In genomic region chr3:177703788-177704187, GRCh38 we compare ENCODE assay signal across 19 cellular contexts.
DNase-seq lines count a peak whose midpoint lies in the region; ATAC-seq and TF ChIP-seq lines count a peak whose summit lies in the region.
"Had no signal": no experiment of that assay in that cellular context is flagged by ENCODE, and none has a peak within 500 bp of the region (broad histone marks: within the 10 kb centered on the region; RNA-seq: fewer than 3 reads in every experiment).

No MANE protein-coding gene starts in this region.

- TF ChIP-seq CTCF in mammary epithelial cell (conservative IDR thresholded peaks at IDR 0.05 in 1 of 2, IDR thresholded peaks at IDR 0.05 in 1 of 2; ENCODE audit: extremely low read depth in 1 of 2, insufficient read depth in 1 of 2, low read depth in 1 of 2, low read length in 2 of 2) (no peak), left lung (IDR thresholded peaks at IDR 0.05) (no peak)

- no peaks in the 10 kb centered on the region for H4K20me1 ChIP-seq in mammary epithelial cell (ENCODE audit: insufficient read depth, low read length)

- H3K79me2 ChIP-seq in mammary epithelial cell (ENCODE audit: insufficient read depth, low read length): no peaks in the 10 kb centered on the region

- H3K4me1 Mint-ChIP-seq in natural killer cell treated with Interleukin-12 subunit alpha and Interleukin-12 subunit beta and Interleukin-15 and Interleukin-18, amount 100 ng/mL, for 72 hours (ENCODE audit: low read depth in 2 of 2): peaks cover 11 to 12% of the 10 kb centered on the region in 2 donors
- H3K4me1 Mint-ChIP-seq: B cell; stimulated activated naive B cell treated with anti-CD40 and anti-IgM and Interleukin-4, amounts not matched to agents 10 μg/mL and 1 μg/mL and 100 μg/mL, for 72 hours had no signal

- H3K4me2 ChIP-seq in mammary epithelial cell (ENCODE audit: insufficient read depth, low read depth, low read length): no peak overlapping the region

- H3K4me3 ChIP-seq in mammary epithelial cell (replicated peaks in 1 of 3; ENCODE audit: insufficient read depth in 1 of 3, low read depth in 2 of 3, low read length in 3 of 3) (no peak overlapping the region), left lung (no peak overlapping the region)
- H3K4me3 ChIP-seq in effector memory CD4-positive, alpha-beta T cell (ENCODE audit: insufficient read depth, low read depth, low read length, poor library complexity, severe bottlenecking): no peak overlapping the region
- H3K4me3 ChIP-seq: mucosa of descending colon, thyroid gland had no signal

- H3K9me3 ChIP-seq in mammary epithelial cell (replicated peaks; ENCODE audit: insufficient read depth, low read length): no peaks in the 10 kb centered on the region
- H3K9me3 ChIP-seq in effector memory CD4-positive, alpha-beta T cell (ENCODE audit: control insufficient read depth, low read length): no peaks in the 10 kb centered on the region
- H3K9me3 ChIP-seq in left lung: no peaks in the 10 kb centered on the region
- H3K9me3 ChIP-seq: mucosa of descending colon, thyroid gland had no signal

- H3K27ac ChIP-seq in mammary epithelial cell (ENCODE audit: insufficient read depth, low read depth, low read length): no peak overlapping the region
- no peak overlapping the region for H3K27ac ChIP-seq in effector memory CD4-positive, alpha-beta T cell (ENCODE audit: insufficient read depth, low read length, poor library complexity, severe bottlenecking)
- H3K27ac ChIP-seq in left lung: no peak overlapping the region
- H3K27ac ChIP-seq: thyroid gland, WERI-Rb-1 had no signal

- H3K4me1 ChIP-seq in mammary epithelial cell (ENCODE audit: insufficient read depth, low read length): peaks cover 9% of the 10 kb centered on the region
- no peaks in the 10 kb centered on the region for H3K4me1 ChIP-seq in effector memory CD4-positive, alpha-beta T cell (ENCODE audit: control insufficient read depth, insufficient read depth, low read length, poor library complexity, severe bottlenecking)
- no peaks in the 10 kb centered on the region for H3K4me1 ChIP-seq in left lung

- H3K36me3 Mint-ChIP-seq in natural killer cell treated with Interleukin-12 subunit alpha and Interleukin-12 subunit beta and Interleukin-15 and Interleukin-18, amount 100 ng/mL, for 72 hours: no peaks in the 10 kb centered on the region
- H3K36me3 Mint-ChIP-seq: stimulated activated naive B cell treated with anti-CD40 and anti-IgM and Interleukin-4, amounts not matched to agents 10 μg/mL and 1 μg/mL and 100 μg/mL, for 72 hours had no signal

- H3K27ac Mint-ChIP-seq in natural killer cell treated with Interleukin-12 subunit alpha and Interleukin-12 subunit beta and Interleukin-15 and Interleukin-18, amount 100 ng/mL, for 72 hours: no peak overlapping the region
- H3K27ac Mint-ChIP-seq: B cell; stimulated activated naive B cell treated with anti-CD40 and anti-IgM and Interleukin-4, amounts not matched to agents 10 μg/mL and 1 μg/mL and 100 μg/mL, for 72 hours; T-helper 1 cell treated with Interleukin-12 subunit alpha and Interleukin-12 subunit beta and Interleukin-4 antibody, amounts not matched to agents 30 μg/mL and 1 μg/mL, for 36 hours had no signal

- in situ Hi-C loops in mammary epithelial cell (cut with MboI; ENCODE audit: low sequenced_read_pairs in 2 of 2): no loop called here

- peak; percentile 45 for ATAC-seq in HG02938 (IDR thresholded peaks at IDR 0.05; ENCODE audit: unreplicated experiment)
- ATAC-seq in natural killer cell treated with Interleukin-12 subunit alpha and Interleukin-12 subunit beta and Interleukin-15 and Interleukin-18, amount 100 ng/mL, for 72 hours: peak; percentile 63 to 87
- no peak for ATAC-seq in left lung
- ATAC-seq: HepG2, left lobe of liver, mucosa of descending colon had no signal

- no peak overlapping the region for H2AFZ ChIP-seq in mammary epithelial cell (ENCODE audit: low read depth, low read length)

- H3K4me3 Mint-ChIP-seq in natural killer cell treated with Interleukin-12 subunit alpha and Interleukin-12 subunit beta and Interleukin-15 and Interleukin-18, amount 100 ng/mL, for 72 hours: no peak overlapping the region
- H3K4me3 Mint-ChIP-seq: B cell; stimulated activated naive B cell treated with anti-CD40 and anti-IgM and Interleukin-4, amounts not matched to agents 10 μg/mL and 1 μg/mL and 100 μg/mL, for 72 hours; T-helper 1 cell treated with Interleukin-12 subunit alpha and Interleukin-12 subunit beta and Interleukin-4 antibody, amounts not matched to agents 30 μg/mL and 1 μg/mL, for 36 hours had no signal

- no peaks in the 10 kb centered on the region for H3K27me3 ChIP-seq in mammary epithelial cell (ENCODE audit: insufficient read depth, low read length)
- no peaks in the 10 kb centered on the region for H3K27me3 ChIP-seq in effector memory CD4-positive, alpha-beta T cell (replicated peaks; ENCODE audit: control insufficient read depth, insufficient read depth, low read length, poor library complexity, severe bottlenecking)
- no peaks in the 10 kb centered on the region for H3K27me3 ChIP-seq in left lung
- H3K27me3 ChIP-seq: thyroid gland had no signal

- 48% methylated on average over 3 of the region's 3 CpGs for WGBS in mammary epithelial cell (ENCODE audit: low coverage, missing lambda C conversion rate)

- H3K36me3 ChIP-seq in mammary epithelial cell (ENCODE audit: insufficient read depth, low read length) (no peaks in the 10 kb centered on the region), left lung (no peaks in the 10 kb centered on the region)
- H3K36me3 ChIP-seq in effector memory CD4-positive, alpha-beta T cell (ENCODE audit: control insufficient read depth, insufficient read depth, low read length): no peaks in the 10 kb centered on the region
- H3K36me3 ChIP-seq: thyroid gland, WERI-Rb-1 had no signal

- dilution Hi-C loops in mammary epithelial cell (cut with HindIII; ENCODE audit: low sequenced_read_pairs): no loop called here

- no peaks in the 10 kb centered on the region for H3K9me3 Mint-ChIP-seq in natural killer cell treated with Interleukin-12 subunit alpha and Interleukin-12 subunit beta and Interleukin-15 and Interleukin-18, amount 100 ng/mL, for 72 hours
- H3K9me3 Mint-ChIP-seq: T-helper 1 cell treated with Interleukin-12 subunit alpha and Interleukin-12 subunit beta and Interleukin-4 antibody, amounts not matched to agents 30 μg/mL and 1 μg/mL, for 36 hours had no signal

- no peak overlapping the region for H3K9ac ChIP-seq in mammary epithelial cell (ENCODE audit: insufficient read depth, low read length)

- no TSS peak for BruUV-seq in mammary epithelial cell (replicated peaks; lab: Mats Ljungman, UMichigan)

- CTCF ChIA-PET in mammary epithelial cell (lab: Charles Lee; ENCODE audit: low non-redundant PET): no interaction called here

- DNase-seq in Daoy (ENCODE audit: low read depth) (peak; percentile 13), mammary epithelial cell (peak; percentile 58), left lung (no peak)
- no peak for DNase-seq in natural killer cell treated with Interleukin-12 subunit alpha and Interleukin-12 subunit beta and Interleukin-15 and Interleukin-18, amount 100 ng/mL, for 72 hours (ENCODE audit: low spot score)
- no peak for DNase-seq in effector memory CD4-positive, alpha-beta T cell
- DNase-seq in central memory CD4-positive, alpha-beta T cell: no peak
- DNase-seq: activated CD8-positive, alpha-beta memory T cell treated with anti-CD3 and anti-CD28 coated beads for 24 hours; mucosa of descending colon; NCI-H1436; NCI-H748 treated with DMSO at 0.1 percent for 48 hours; occipital lobe; stimulated activated naive B cell treated with anti-CD40 and anti-IgM and Interleukin-4, amounts not matched to agents 10 μg/mL and 1 μg/mL and 100 μg/mL, for 72 hours; thyroid gland; WERI-Rb-1 had no signal

- intact Hi-C loops in mammary epithelial cell (cut with micrococcal nuclease): no loop called here
- intact Hi-C loops in left lung (cut with DNase I): no loop called here

- H3K27me3 Mint-ChIP-seq in natural killer cell treated with Interleukin-12 subunit alpha and Interleukin-12 subunit beta and Interleukin-15 and Interleukin-18, amount 100 ng/mL, for 72 hours: no peaks in the 10 kb centered on the region
- H3K27me3 Mint-ChIP-seq: B cell; stimulated activated naive B cell treated with anti-CD40 and anti-IgM and Interleukin-4, amounts not matched to agents 10 μg/mL and 1 μg/mL and 100 μg/mL, for 72 hours had no signal

Comparison
In these comparisons a context has a peak if more than half of its experiments do, and no peak if none do; other contexts are left out.
1. DNase-seq: peak in Daoy (single experiment) and mammary epithelial cell (single experiment); none in natural killer cell treated with Interleukin-12 subunit alpha and Interleukin-12 subunit beta and Interleukin-15 and Interleukin-18, amount 100 ng/mL, for 72 hours (single experiment), effector memory CD4-positive, alpha-beta T cell (0 of 3), left lung (0 of 2) and central memory CD4-positive, alpha-beta T cell (single experiment).